ENCODE assay signal across 15 cellular contexts in genomic region chr20:41242807-41243206, GRCh38.
"Had no signal": no experiment of that assay in that cellular context is flagged by ENCODE, and none has a peak within 500 bp of the region (broad histone marks: within the 10 kb centered on the region; RNA-seq: fewer than 3 reads in every experiment).

No MANE protein-coding gene starts in this region.

- H3K9me3 ChIP-seq: body of pancreas, gastrocnemius medialis, heart right ventricle, ovary, stomach, uterus had no signal

- H3K4me3 ChIP-seq: body of pancreas, gastrocnemius medialis, heart right ventricle, ovary, stomach, uterus had no signal

- ATAC-seq: body of pancreas, gastrocnemius medialis, heart right ventricle, WTC11 had no signal

- H3K4me3 Mint-ChIP-seq: WTC11 had no signal

- H3K36me3 ChIP-seq: gastrocnemius medialis, ovary, uterus had no signal

- H3K27me3 ChIP-seq: body of pancreas, gastrocnemius medialis, heart right ventricle, ovary, stomach, uterus had no signal

- DNase-seq: activated CD4-positive, alpha-beta T cell treated with anti-CD3 and anti-CD28 coated beads for 48 hours; activated T-cell treated with anti-CD3 and anti-CD28 coated beads, Interleukin-2, amount 50 U/mL, for 48 hours; body of pancreas; central memory CD4-positive, alpha-beta T cell; cortex of kidney; effector memory CD4-positive, alpha-beta T cell; gastrocnemius medialis; heart right ventricle; islet precursor cell; mesendoderm; ovary; stimulated activated CD4-positive, alpha-beta T cell treated with anti-CD3 and anti-CD28 coated beads, Interleukin-2, amount 100 ng/mL, for 48 hours; stomach; uterus had no signal

- H3K27ac Mint-ChIP-seq: WTC11 had no signal

- H3K27ac ChIP-seq: body of pancreas, ovary, stomach had no signal
